Comparison of ENCODE assay signal across 36 cellular contexts in genomic region chr12:28645891-28646290, GRCh38.
"Had no signal": no experiment of that assay in that cellular context is flagged by ENCODE, and none has a peak within 500 bp of the region (broad histone marks: within the 10 kb centered on the region; RNA-seq: fewer than 3 reads in every experiment).

No MANE protein-coding gene starts in this region.

- DNase-seq: activated CD4-positive, alpha-beta memory T cell treated with anti-CD3 and anti-CD28 coated beads, Interleukin-2, amount 10 ng/mL, durations not matched to agents 7 days and 5 days; activated CD4-positive, alpha-beta T cell treated with anti-CD3 and anti-CD28 coated beads for 36 hours; activated CD4-positive, alpha-beta T cell treated with anti-CD3 and anti-CD28 coated beads, Interleukin-2, amount 10 ng/mL, durations not matched to agents 24 days and 14 days; activated CD4-positive, CD25-positive, alpha-beta regulatory T cell; activated CD4-positive, CD25-positive, alpha-beta regulatory T cell treated with anti-CD3 and anti-CD28 coated beads, Interleukin-2, amount 50 U/mL, for 72 hours; activated CD8-positive, alpha-beta memory T cell treated with anti-CD3 and anti-CD28 coated beads, Interleukin-2, amount 50 U/mL, for 48 hours; activated effector memory CD4-positive, alpha-beta T cell treated with anti-CD3 and anti-CD28 coated beads, Interleukin-2, amount 50 U/mL, for 16 hours; activated naive CD4-positive, alpha-beta T cell treated with anti-CD3 and anti-CD28 coated beads for 36 hours; activated naive CD8-positive, alpha-beta T cell treated with anti-CD3 and anti-CD28 coated beads for 36 hours; activated naive CD8-positive, alpha-beta T cell treated with anti-CD3 and anti-CD28 coated beads, Interleukin-2, amount 50 U/mL, for 24 hours; activated T-cell treated with anti-CD3 and anti-CD28 coated beads for 4 hours; activated T-cell treated with anti-CD3 and anti-CD28 coated beads, Interleukin-2, amount 50 U/mL, for 4 hours; adrenal gland; dorsolateral prefrontal cortex; effector memory CD4-positive, alpha-beta T cell; erythroblast; foreskin keratinocyte; gastrocnemius medialis; glutamatergic neuron; T-helper 1 cell; T-helper 17 cell; T1000 had no signal

- H3K36me3 Mint-ChIP-seq: activated naive CD4-positive, alpha-beta T cell treated with anti-CD3 and anti-CD28 coated beads, Interleukin-2, amount 50 U/mL, for 24 hours; activated naive CD8-positive, alpha-beta T cell treated with anti-CD3 and anti-CD28 coated beads for 36 hours; brain had no signal

- H3K4me3 ChIP-seq: adrenal gland, ascending aorta, breast epithelium, cardiac muscle cell, coronary artery, dorsolateral prefrontal cortex, esophagus muscularis mucosa, gastrocnemius medialis, heart left ventricle had no signal

- H3K9me3 Mint-ChIP-seq: activated CD4-positive, alpha-beta memory T cell treated with anti-CD3 and anti-CD28 coated beads, Interleukin-2, amount 10 ng/mL, durations not matched to agents 7 days and 5 days; activated CD4-positive, alpha-beta T cell treated with anti-CD3 and anti-CD28 coated beads, Interleukin-2, amount 10 ng/mL, durations not matched to agents 24 days and 14 days; activated naive CD4-positive, alpha-beta T cell treated with anti-CD3 and anti-CD28 coated beads for 36 hours; activated naive CD4-positive, alpha-beta T cell treated with anti-CD3 and anti-CD28 coated beads, Interleukin-2, amount 50 U/mL, for 24 hours; activated naive CD8-positive, alpha-beta T cell treated with anti-CD3 and anti-CD28 coated beads, Interleukin-2, amount 50 U/mL, for 24 hours; activated T-helper 1 cell treated with anti-CD3 and anti-CD28 coated beads, Interleukin-12 subunit alpha, Interleukin-12 subunit beta, Interleukin-2, Interleukin-4 antibody, amounts not matched to agents 30 ng/mL and 10 ng/mL and 1 ng/mL, durations not matched to agents 14 hours and 24 hours and 36 hours; activated T-helper 2 cell treated with anti-CD3 and anti-CD28 coated beads, Interferon-gamma antibody, Interleukin-2, Interleukin-4, amounts not matched to agents 10 μg/mL and 5 μg/mL and 100 μg/mL, durations not matched to agents 14 hours and 24 hours and 36 hours; brain; central memory CD8-positive, alpha-beta T cell; T-helper 2 cell treated with Interferon-gamma antibody and Interleukin-4, amounts not matched to agents 5 μg/mL and 100 μg/mL, for 36 hours had no signal

- ATAC-seq: activated CD4-positive, alpha-beta T cell treated with anti-CD3 and anti-CD28 coated beads for 36 hours; activated naive CD8-positive, alpha-beta T cell treated with anti-CD3 and anti-CD28 coated beads, Interleukin-2, amount 50 U/mL, for 24 hours; activated T-cell treated with anti-CD3 and anti-CD28 coated beads, Interleukin-2, amount 50 U/mL, for 4 hours; foreskin keratinocyte; gastrocnemius medialis; heart left ventricle; T-helper 17 cell had no signal

- H3K27me3 Mint-ChIP-seq: activated CD4-positive, alpha-beta memory T cell treated with anti-CD3 and anti-CD28 coated beads, Interleukin-2, amount 10 ng/mL, durations not matched to agents 7 days and 5 days; activated CD4-positive, alpha-beta T cell treated with anti-CD3 and anti-CD28 coated beads for 36 hours; activated CD4-positive, alpha-beta T cell treated with anti-CD3 and anti-CD28 coated beads, Interleukin-2, amount 10 ng/mL, durations not matched to agents 24 days and 14 days; activated naive CD4-positive, alpha-beta T cell treated with anti-CD3 and anti-CD28 coated beads, Interleukin-2, amount 50 U/mL, for 24 hours; activated naive CD8-positive, alpha-beta T cell treated with anti-CD3 and anti-CD28 coated beads for 36 hours; activated naive CD8-positive, alpha-beta T cell treated with anti-CD3 and anti-CD28 coated beads, Interleukin-2, amount 50 U/mL, for 24 hours; brain; central memory CD8-positive, alpha-beta T cell; dendritic cell treated with granulocyte-macrophage colony-stimulating factor and Interleukin-4, amounts not matched to agents 40 ng/mL and 50 ng/mL, for 4 days; T-helper 17 cell had no signal

- H3K27ac ChIP-seq: adrenal gland, ascending aorta, breast epithelium, cardiac muscle cell, coronary artery, dorsolateral prefrontal cortex, esophagus muscularis mucosa, foreskin keratinocyte, gastrocnemius medialis, heart left ventricle, WERI-Rb-1 had no signal

- H3K4me3 Mint-ChIP-seq: activated CD4-positive, alpha-beta memory T cell treated with anti-CD3 and anti-CD28 coated beads, Interleukin-2, amount 10 ng/mL, durations not matched to agents 7 days and 5 days; activated CD4-positive, alpha-beta T cell treated with anti-CD3 and anti-CD28 coated beads for 36 hours; activated CD4-positive, alpha-beta T cell treated with anti-CD3 and anti-CD28 coated beads, Interleukin-2, amount 10 ng/mL, durations not matched to agents 24 days and 14 days; activated naive CD4-positive, alpha-beta T cell treated with anti-CD3 and anti-CD28 coated beads for 36 hours; activated naive CD4-positive, alpha-beta T cell treated with anti-CD3 and anti-CD28 coated beads, Interleukin-2, amount 50 U/mL, for 24 hours; activated naive CD8-positive, alpha-beta T cell treated with anti-CD3 and anti-CD28 coated beads for 36 hours; activated naive CD8-positive, alpha-beta T cell treated with anti-CD3 and anti-CD28 coated beads, Interleukin-2, amount 50 U/mL, for 24 hours; activated T-cell treated with anti-CD3 and anti-CD28 coated beads, Interleukin-2, amount 50 U/mL, for 4 hours; activated T-helper 1 cell treated with anti-CD3 and anti-CD28 coated beads, Interleukin-12 subunit alpha, Interleukin-12 subunit beta, Interleukin-2, Interleukin-4 antibody, amounts not matched to agents 30 ng/mL and 10 ng/mL and 1 ng/mL, durations not matched to agents 14 hours and 24 hours and 36 hours; brain; central memory CD8-positive, alpha-beta T cell; dendritic cell treated with granulocyte-macrophage colony-stimulating factor and Interleukin-4, amounts not matched to agents 40 ng/mL and 50 ng/mL, for 4 days; T-helper 17 cell; T-helper 2 cell treated with Interferon-gamma antibody and Interleukin-4, amounts not matched to agents 5 μg/mL and 100 μg/mL, for 36 hours had no signal

- H3K27me3 ChIP-seq: adrenal gland, ascending aorta, breast epithelium, cardiac muscle cell, dorsolateral prefrontal cortex, esophagus muscularis mucosa, foreskin keratinocyte, gastrocnemius medialis, heart left ventricle had no signal

- H3K4me1 Mint-ChIP-seq: activated CD4-positive, alpha-beta memory T cell treated with anti-CD3 and anti-CD28 coated beads, Interleukin-2, amount 10 ng/mL, durations not matched to agents 7 days and 5 days; activated CD4-positive, alpha-beta T cell treated with anti-CD3 and anti-CD28 coated beads for 36 hours; activated CD4-positive, alpha-beta T cell treated with anti-CD3 and anti-CD28 coated beads, Interleukin-2, amount 10 ng/mL, durations not matched to agents 24 days and 14 days; activated naive CD4-positive, alpha-beta T cell treated with anti-CD3 and anti-CD28 coated beads, Interleukin-2, amount 50 U/mL, for 24 hours; activated naive CD8-positive, alpha-beta T cell treated with anti-CD3 and anti-CD28 coated beads for 36 hours; activated naive CD8-positive, alpha-beta T cell treated with anti-CD3 and anti-CD28 coated beads, Interleukin-2, amount 50 U/mL, for 24 hours; brain; central memory CD8-positive, alpha-beta T cell; T-helper 17 cell had no signal

- H3K27ac Mint-ChIP-seq: activated CD4-positive, alpha-beta memory T cell treated with anti-CD3 and anti-CD28 coated beads, Interleukin-2, amount 10 ng/mL, durations not matched to agents 7 days and 5 days; activated CD4-positive, alpha-beta T cell treated with anti-CD3 and anti-CD28 coated beads for 36 hours; activated CD4-positive, alpha-beta T cell treated with anti-CD3 and anti-CD28 coated beads, Interleukin-2, amount 10 ng/mL, durations not matched to agents 24 days and 14 days; activated naive CD4-positive, alpha-beta T cell treated with anti-CD3 and anti-CD28 coated beads for 36 hours; activated naive CD4-positive, alpha-beta T cell treated with anti-CD3 and anti-CD28 coated beads, Interleukin-2, amount 50 U/mL, for 24 hours; activated naive CD8-positive, alpha-beta T cell treated with anti-CD3 and anti-CD28 coated beads for 36 hours; activated naive CD8-positive, alpha-beta T cell treated with anti-CD3 and anti-CD28 coated beads, Interleukin-2, amount 50 U/mL, for 24 hours; activated T-helper 1 cell treated with anti-CD3 and anti-CD28 coated beads, Interleukin-12 subunit alpha, Interleukin-12 subunit beta, Interleukin-2, Interleukin-4 antibody, amounts not matched to agents 30 ng/mL and 10 ng/mL and 1 ng/mL, durations not matched to agents 14 hours and 24 hours and 36 hours; activated T-helper 2 cell treated with anti-CD3 and anti-CD28 coated beads, Interferon-gamma antibody, Interleukin-2, Interleukin-4, amounts not matched to agents 10 μg/mL and 5 μg/mL and 100 μg/mL, durations not matched to agents 14 hours and 24 hours and 36 hours; brain; dendritic cell treated with granulocyte-macrophage colony-stimulating factor and Interleukin-4, amounts not matched to agents 40 ng/mL and 50 ng/mL, for 4 days; T-helper 17 cell; T-helper 2 cell treated with Interferon-gamma antibody and Interleukin-4, amounts not matched to agents 5 μg/mL and 100 μg/mL, for 36 hours had no signal

- H3K9me3 ChIP-seq: adrenal gland, ascending aorta, breast epithelium, esophagus muscularis mucosa, gastrocnemius medialis had no signal

- H3K36me3 ChIP-seq: adrenal gland, ascending aorta, breast epithelium, cardiac muscle cell, esophagus muscularis mucosa, gastrocnemius medialis, heart left ventricle, WERI-Rb-1 had no signal

- H3K4me1 ChIP-seq: adrenal gland, ascending aorta, breast epithelium, esophagus muscularis mucosa, foreskin keratinocyte, gastrocnemius medialis, heart left ventricle had no signal
